In genomic region chr13:33917135-33917534, GRCh38 we compare ENCODE assay signal across 15 cellular contexts.
A peak's percentile ranks its signal among the peaks of the same experiment; 100 is the strongest.
DNase-seq lines count a peak whose midpoint lies in the region; ATAC-seq and TF ChIP-seq lines count a peak whose summit lies in the region.
"Had no signal": no experiment of that assay in that cellular context is flagged by ENCODE, and none has a peak within 500 bp of the region (broad histone marks: within the 10 kb centered on the region; RNA-seq: fewer than 3 reads in every experiment).

No MANE protein-coding gene starts in this region.

- intact Hi-C loops in Right ventricle myocardium superior (cut with DNase I) (no loop called here), left cardiac atrium (cut with DNase I) (no loop called here), dorsolateral prefrontal cortex (cut with DNase I) (no loop called here)

- no peak overlapping the region for H3K4me2 ChIP-seq in Karpas-422 (ENCODE audit: low read depth, low read length, poor library complexity, severe bottlenecking)
- H3K4me2 ChIP-seq in smooth muscle cell, result no peak overlapping the region

- H3K4me1 ChIP-seq in Karpas-422 (ENCODE audit: low read length), result peaks cover 34% of the 10 kb centered on the region
- no peaks in the 10 kb centered on the region for H3K4me1 ChIP-seq in smooth muscle cell (ENCODE audit: low read depth)

- H3K9ac ChIP-seq in Karpas-422 (ENCODE audit: low read length), result no peak overlapping the region
- H3K9ac ChIP-seq in smooth muscle cell (ENCODE audit: low read depth), result no peak overlapping the region

- H3K36me3 ChIP-seq in Karpas-422 (ENCODE audit: insufficient read depth, low read length) (no peaks in the 10 kb centered on the region; the same call in 1 of the 2 replicates), smooth muscle cell (ENCODE audit: low read depth) (no peaks in the 10 kb centered on the region)
- H3K36me3 ChIP-seq: HAP-1 had no signal

- H3K79me2 ChIP-seq in Karpas-422 (ENCODE audit: low read length), result no peaks in the 10 kb centered on the region; the same call in 1 of the 2 replicates
- no peaks in the 10 kb centered on the region for H3K79me2 ChIP-seq in smooth muscle cell (ENCODE audit: low read depth)

- H3K4me3 ChIP-seq in Karpas-422 (ENCODE audit: low read length) (no peak overlapping the region), dorsolateral prefrontal cortex (no peak overlapping the region), smooth muscle cell (no peak overlapping the region)
- H3K4me3 ChIP-seq: HAP-1 had no signal

- no peaks in the 10 kb centered on the region for H3K9me2 ChIP-seq in Karpas-422 (replicated peaks; ENCODE audit: insufficient read depth, low read length)

- H3K9me3 ChIP-seq in Karpas-422 (ENCODE audit: low read length), result no peaks in the 10 kb centered on the region
- no peaks in the 10 kb centered on the region for H3K9me3 ChIP-seq in smooth muscle cell (replicated peaks; ENCODE audit: low read depth)
- H3K9me3 ChIP-seq: HAP-1 had no signal

- H2AFZ ChIP-seq in Karpas-422 (ENCODE audit: low read length) (no peak overlapping the region), smooth muscle cell (ENCODE audit: low read depth) (peak overlapping the region; percentile 61)

- in situ Hi-C loops in ACHN (cut with HindIII; ENCODE audit: low pct_ligation_motif_present, low pct_unique_long_range_greater_than_20kb, low sequenced_read_pairs), result no loop called here

- no peak for DNase-seq in Right ventricle myocardium superior
- DNase-seq in left cardiac atrium, result no peak
- DNase-seq in Karpas-422, result no peak
- DNase-seq in dorsolateral prefrontal cortex, result peak in 1 of 10 donors; percentile 31
- DNase-seq in smooth muscle cell (lab: John Stamatoyannopoulos, UW; ENCODE audit: unreplicated experiment), result no peak
- DNase-seq in NCI-H774 (lab: John Stamatoyannopoulos, UW), result no peak
- no peak for DNase-seq in ACHN
- DNase-seq: 8988T; Calu3; CD4-positive, alpha-beta T cell; DMS 273 treated with DMSO at 0.1 percent for 48 hours; GOT3 had no signal

- H4K20me1 ChIP-seq in Karpas-422 (ENCODE audit: insufficient read depth, low read depth, low read length) (no peaks in the 10 kb centered on the region), smooth muscle cell (ENCODE audit: low read depth) (no peaks in the 10 kb centered on the region)

- ATAC-seq in Right ventricle myocardium superior (ENCODE audit: poor library complexity), result peak; percentile 41
- ATAC-seq in left cardiac atrium, result no peak
- no peak for ATAC-seq in HG03378 (IDR thresholded peaks at IDR 0.05; ENCODE audit: unreplicated experiment)
- ATAC-seq: HepG2 had no signal

- H3K27ac ChIP-seq in Karpas-422 (ENCODE audit: low read length) (peak overlapping the region; percentile 38; the same call in 1 of the 2 replicates), dorsolateral prefrontal cortex (peak overlapping the region in 45 of 59 donors; percentile 5 to 81 (median 58)), smooth muscle cell (ENCODE audit: low read depth) (no peak overlapping the region)

- TF ChIP-seq CTCF in dorsolateral prefrontal cortex (IDR thresholded peaks at IDR 0.05 in 54 of 56, conservative IDR thresholded peaks at IDR 0.05 in 2 of 56; ENCODE audit: low read depth in 1 of 56, partially characterized antibody in 56 of 56) (no peak), smooth muscle cell (IDR thresholded peaks at IDR 0.05; ENCODE audit: borderline replicate concordance, insufficient read depth, poor library complexity, severe bottlenecking) (no peak)

- peaks cover 4% of the 10 kb centered on the region for H3F3A ChIP-seq in smooth muscle cell (ENCODE audit: low read depth)

- 25% methylated on average over 5 of the region's 5 CpGs for WGBS in smooth muscle cell (ENCODE audit: low lambda C conversion rate)

- no peaks in the 10 kb centered on the region for H3K27me3 ChIP-seq in Karpas-422 (ENCODE audit: low read length)
- no peaks in the 10 kb centered on the region for H3K27me3 ChIP-seq in dorsolateral prefrontal cortex
- H3K27me3 ChIP-seq in smooth muscle cell (ENCODE audit: low read depth), result no peaks in the 10 kb centered on the region
